Comparison of ENCODE assay signal across 1 cellular context in the genomic region with DNA sequence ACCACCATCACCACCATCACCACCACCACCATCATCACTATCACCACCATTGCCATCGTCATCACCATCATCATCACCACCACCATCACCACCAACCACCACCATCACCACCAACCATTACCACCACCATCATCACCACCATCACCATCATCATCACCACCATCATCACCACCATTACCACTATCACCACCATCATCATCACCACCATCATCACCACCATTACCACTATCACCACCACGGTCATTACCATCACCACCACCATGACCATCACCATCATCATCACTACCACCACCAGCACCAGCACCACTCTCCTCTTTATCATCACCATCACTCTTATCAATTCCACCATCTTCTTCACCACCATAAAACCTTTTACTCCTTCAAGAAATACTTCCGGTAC.
A peak's percentile ranks its signal among the peaks of the same experiment; 100 is the strongest.
TF ChIP-seq lines count a peak whose summit lies in the region.

No MANE protein-coding gene starts in this region.

TF ChIP-seq in HepG2, 621 proteins besides CTCF, POLR2A, EP300 and RAD21 (continued from another document):
- TF ChIP-seq FUBP1 (CRISPR knock-in tag; IDR thresholded peaks at IDR 0.05; ENCODE audit: borderline replicate concordance) (no peak), NCOA1 (CRISPR knock-in tag; IDR thresholded peaks at IDR 0.05) (no peak), ZNF431 (CRISPR knock-in tag; IDR thresholded peaks at IDR 0.05; ENCODE audit: borderline replicate concordance, low read depth) (no peak), SP1 (IDR thresholded peaks at IDR 0.05) (0 out of 2 replicates have a peak, but pooled peaks have one; percentile 17), SP1 (CRISPR knock-in tag; IDR thresholded peaks at IDR 0.05) (no peak), GTF2F1 (IDR thresholded peaks at IDR 0.05; ENCODE audit: low read length) (no peak), NRL (CRISPR knock-in tag; IDR thresholded peaks at IDR 0.05; ENCODE audit: borderline replicate concordance) (no peak), ELF4 (CRISPR knock-in tag; IDR thresholded peaks at IDR 0.05; ENCODE audit: borderline replicate concordance) (no peak), ZFP36L2 (CRISPR knock-in tag; IDR thresholded peaks at IDR 0.05) (no peak), ZNF780A (CRISPR knock-in tag; IDR thresholded peaks at IDR 0.05) (no peak)
- TF ChIP-seq, protein P1, sequence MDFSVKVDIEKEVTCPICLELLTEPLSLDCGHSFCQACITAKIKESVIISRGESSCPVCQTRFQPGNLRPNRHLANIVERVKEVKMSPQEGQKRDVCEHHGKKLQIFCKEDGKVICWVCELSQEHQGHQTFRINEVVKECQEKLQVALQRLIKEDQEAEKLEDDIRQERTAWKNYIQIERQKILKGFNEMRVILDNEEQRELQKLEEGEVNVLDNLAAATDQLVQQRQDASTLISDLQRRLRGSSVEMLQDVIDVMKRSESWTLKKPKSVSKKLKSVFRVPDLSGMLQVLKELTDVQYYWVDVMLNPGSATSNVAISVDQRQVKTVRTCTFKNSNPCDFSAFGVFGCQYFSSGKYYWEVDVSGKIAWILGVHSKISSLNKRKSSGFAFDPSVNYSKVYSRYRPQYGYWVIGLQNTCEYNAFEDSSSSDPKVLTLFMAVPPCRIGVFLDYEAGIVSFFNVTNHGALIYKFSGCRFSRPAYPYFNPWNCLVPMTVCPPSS (IDR thresholded peaks at IDR 0.05), result peak; percentile 29; the same call in 1 of the 2 replicates
- TF ChIP-seq, protein P2, sequence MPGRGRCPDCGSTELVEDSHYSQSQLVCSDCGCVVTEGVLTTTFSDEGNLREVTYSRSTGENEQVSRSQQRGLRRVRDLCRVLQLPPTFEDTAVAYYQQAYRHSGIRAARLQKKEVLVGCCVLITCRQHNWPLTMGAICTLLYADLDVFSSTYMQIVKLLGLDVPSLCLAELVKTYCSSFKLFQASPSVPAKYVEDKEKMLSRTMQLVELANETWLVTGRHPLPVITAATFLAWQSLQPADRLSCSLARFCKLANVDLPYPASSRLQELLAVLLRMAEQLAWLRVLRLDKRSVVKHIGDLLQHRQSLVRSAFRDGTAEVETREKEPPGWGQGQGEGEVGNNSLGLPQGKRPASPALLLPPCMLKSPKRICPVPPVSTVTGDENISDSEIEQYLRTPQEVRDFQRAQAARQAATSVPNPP (CRISPR knock-in tag; IDR thresholded peaks at IDR 0.05), result no peak
- TF ChIP-seq, protein P3, sequence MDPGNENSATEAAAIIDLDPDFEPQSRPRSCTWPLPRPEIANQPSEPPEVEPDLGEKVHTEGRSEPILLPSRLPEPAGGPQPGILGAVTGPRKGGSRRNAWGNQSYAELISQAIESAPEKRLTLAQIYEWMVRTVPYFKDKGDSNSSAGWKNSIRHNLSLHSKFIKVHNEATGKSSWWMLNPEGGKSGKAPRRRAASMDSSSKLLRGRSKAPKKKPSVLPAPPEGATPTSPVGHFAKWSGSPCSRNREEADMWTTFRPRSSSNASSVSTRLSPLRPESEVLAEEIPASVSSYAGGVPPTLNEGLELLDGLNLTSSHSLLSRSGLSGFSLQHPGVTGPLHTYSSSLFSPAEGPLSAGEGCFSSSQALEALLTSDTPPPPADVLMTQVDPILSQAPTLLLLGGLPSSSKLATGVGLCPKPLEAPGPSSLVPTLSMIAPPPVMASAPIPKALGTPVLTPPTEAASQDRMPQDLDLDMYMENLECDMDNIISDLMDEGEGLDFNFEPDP (CRISPR knock-in tag; conservative IDR thresholded peaks at IDR 0.05), result no peak
TF ChIP-seq in HepG2: peak in this region for 9.
